12 cellular contexts compared by ENCODE assay signal in genomic region chr5:53490747-53491146, GRCh38. TPM values are rescaled to one million over a fixed set of nuclear protein-coding genes. Genes with fewer than 3 reads are reported as not detected.
DNase-seq lines count a peak whose midpoint lies in the region; ATAC-seq, FAIRE-seq and TF ChIP-seq lines count a peak whose summit lies in the region.
"Had no signal": no experiment of that assay in that cellular context is flagged by ENCODE, and none has a peak within 500 bp of the region (broad histone marks: within the 10 kb centered on the region; RNA-seq: fewer than 3 reads in every experiment).

No MANE protein-coding gene starts in this region.

- H3K9ac ChIP-seq in HUES6 (ENCODE audit: low read length) = no peak overlapping the region

- H3K4me1 ChIP-seq in HUES6 (ENCODE audit: control insufficient read depth, insufficient read depth, low read length) (peaks cover 4% of the 10 kb centered on the region; the same call in 1 of the 2 replicates), mesodermal cell (ENCODE audit: control insufficient read depth, insufficient read depth, low read length, poor library complexity, severe bottlenecking) (peaks cover 11% of the 10 kb centered on the region)
- H3K4me1 ChIP-seq: body of pancreas had no signal

- DNase-seq in AG20443 (ENCODE audit: low spot score) = peak; percentile 88
- peak; percentile 92 for DNase-seq in bronchial epithelial cell (ENCODE audit: low read depth)
- DNase-seq in activated gamma-delta T cell treated with Interleukin-2 at 50 U/mL for 16 hours = no peak
- DNase-seq in HuH-7.5 (ENCODE audit: low spot score) = no peak
- DNase-seq in central memory CD4-positive, alpha-beta T cell = no peak
- DNase-seq: body of pancreas; stimulated activated CD8-positive, alpha-beta memory T cell treated with anti-CD3 and anti-CD28 coated beads, Interleukin-4, amount 100 ng/mL, for 48 hours; T-cell had no signal

- H3K27ac ChIP-seq in HUES6 (ENCODE audit: low read depth, low read length) (peak overlapping the region; percentile 66), mesodermal cell (ENCODE audit: low read depth, low read length, severe bottlenecking) (peak overlapping the region; percentile 83)
- H3K27ac ChIP-seq: body of pancreas had no signal

- no peak for ATAC-seq in GM18873 (IDR thresholded peaks at IDR 0.05; ENCODE audit: low FRiP score, unreplicated experiment)
- ATAC-seq: body of pancreas, T-cell had no signal

- FAIRE-seq in bronchial epithelial cell (lab: Jason Lieb, UNC) = no peak
- FAIRE-seq: D721Med had no signal

- H3K9me3 ChIP-seq in HUES6 (ENCODE audit: control insufficient read depth, insufficient read depth, low read depth, low read length) (peaks cover 7% of the 10 kb centered on the region; the same call in 1 of the 2 replicates), mesodermal cell (ENCODE audit: control insufficient read depth, low read length) (peaks cover 5% of the 10 kb centered on the region)
- H3K9me3 ChIP-seq: body of pancreas had no signal

- no peak overlapping the region for H3K4me3 ChIP-seq in HUES6 (ENCODE audit: low read depth, low read length)
- no peak overlapping the region for H3K4me3 ChIP-seq in bronchial epithelial cell (ENCODE audit: low read depth, low read length)
- peak overlapping the region; percentile 25 for H3K4me3 ChIP-seq in mesodermal cell (ENCODE audit: extremely low read depth, insufficient read depth, low read length, poor library complexity, severe bottlenecking)
- H3K4me3 ChIP-seq: body of pancreas had no signal

- peaks cover 17% of the 10 kb centered on the region for H3K36me3 ChIP-seq in HUES6 (ENCODE audit: control insufficient read depth, insufficient read depth, low read length)
- no peaks in the 10 kb centered on the region for H3K36me3 ChIP-seq in bronchial epithelial cell (ENCODE audit: control insufficient read depth, insufficient read depth, low read length)
- peaks cover 6% of the 10 kb centered on the region for H3K36me3 ChIP-seq in mesodermal cell (ENCODE audit: control insufficient read depth, insufficient read depth, low read length)

- TF ChIP-seq CTCF in bronchial epithelial cell (IDR thresholded peaks at IDR 0.05; ENCODE audit: insufficient read depth, low read length, severe bottlenecking) = no peak

- H3K27me3 ChIP-seq in HUES6 (ENCODE audit: control insufficient read depth, insufficient read depth, low read length) (no peaks in the 10 kb centered on the region), bronchial epithelial cell (ENCODE audit: control insufficient read depth, insufficient read depth, low read length) (no peaks in the 10 kb centered on the region)
- H3K27me3 ChIP-seq: body of pancreas had no signal

RNA-seq across cellular contexts. Expression of gene FST, which starts 10.3 kb away (rescaled TPM):
- total RNA-seq in bronchial epithelial cell = 12.8 and 85.0 TPM in 2 replicates
- polyA plus RNA-seq in mesodermal cell (2013, experiment 1 of 2) = 42.1 TPM
- 31.6 TPM for polyA plus RNA-seq in mesodermal cell (2013, experiment 2 of 2)

Comparison
In these comparisons a context has a peak if more than half of its experiments do, and no peak if none do; other contexts are left out.
1. DNase-seq: peak in AG20443 (single experiment) and bronchial epithelial cell (single experiment); none in activated gamma-delta T cell treated with Interleukin-2 at 50 U/mL for 16 hours (single experiment), HuH-7.5 (single experiment) and central memory CD4-positive, alpha-beta T cell (single experiment).